Comparison of ENCODE assay signal across 7 cellular contexts in the genomic region with DNA sequence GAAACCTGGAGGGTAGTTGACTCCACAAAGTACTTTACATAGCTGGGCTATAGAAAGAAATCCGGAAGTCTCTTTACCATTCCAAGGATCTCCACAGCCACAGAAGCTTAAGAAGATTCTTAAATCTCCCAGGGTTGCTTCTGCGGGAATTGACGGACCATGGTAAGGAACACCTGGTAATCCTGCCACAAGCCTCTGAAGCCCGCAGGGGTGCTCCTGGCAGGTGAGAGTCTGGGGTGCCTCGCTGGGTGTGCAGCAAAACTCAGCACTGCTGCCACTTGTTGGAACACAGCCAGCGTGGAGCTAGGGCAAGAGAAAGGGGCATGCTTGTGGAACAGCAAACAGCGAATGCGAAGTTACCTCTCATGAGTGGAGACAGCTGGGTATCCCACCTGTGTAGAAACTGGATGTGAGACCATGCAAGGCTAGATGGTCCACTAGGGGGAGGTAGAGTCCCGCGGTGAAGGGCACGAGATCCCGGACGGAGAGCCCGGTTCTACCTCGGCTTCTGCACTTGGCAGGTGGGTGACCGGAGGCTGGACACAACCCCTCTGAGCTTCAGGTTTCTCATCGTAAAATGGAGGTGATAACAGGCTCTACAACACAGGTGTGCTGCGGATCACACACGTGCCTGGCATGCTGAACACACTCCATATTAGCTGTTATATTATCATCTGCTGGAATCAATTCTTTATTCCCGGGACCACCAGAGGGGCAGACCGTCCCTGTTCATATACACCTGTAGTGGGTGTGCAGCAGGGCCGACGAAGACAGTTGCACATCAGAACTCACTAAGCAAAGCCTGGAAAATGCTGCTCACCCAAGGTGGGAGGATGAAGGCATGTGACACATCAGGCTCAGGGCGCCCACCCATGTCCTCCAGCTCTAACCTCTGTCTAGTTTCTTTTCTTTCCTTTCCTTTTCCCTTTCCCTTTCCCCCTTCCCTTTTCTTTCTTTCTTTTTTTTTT. TPM values are rescaled to one million over a fixed set of nuclear protein-coding genes. Genes with fewer than 3 reads are reported as not detected.
DNase-seq lines count a peak whose midpoint lies in the region; ATAC-seq, FAIRE-seq and TF ChIP-seq lines count a peak whose summit lies in the region.

No MANE protein-coding gene starts in this region.

- H3K36me3 ChIP-seq in K562 (ENCODE audit: control insufficient read depth, insufficient read depth, low read length): no peaks in the 10 kb centered on the region

- TF ChIP-seq EP300 in K562 (IDR thresholded peaks at IDR 0.05; ENCODE audit: low read length): no peak

- H3K9me1 ChIP-seq in K562 (ENCODE audit: control insufficient read depth, insufficient read depth, low read length): no peaks in the 10 kb centered on the region

- TF ChIP-seq CTCF in GM13977 (IDR thresholded peaks at IDR 0.05; ENCODE audit: extremely low read depth, insufficient read depth, missing control alignments) (peak; percentile 87), K562 (IDR thresholded peaks at IDR 0.05 in 2 of 3, conservative IDR thresholded peaks at IDR 0.05 in 1 of 3; ENCODE audit: insufficient read depth in 2 of 3, low read depth in 1 of 3, low read length in 3 of 3) (peak; percentile 81 to 85 (median 83))

- no peak overlapping the region for H3K27ac ChIP-seq in K562 (ENCODE audit: extremely low read depth, low read depth, low read length)

- in situ Hi-C loops in GM13977 (cut with MboI; ENCODE audit: low pct_unique_long_range_greater_than_20kb, low sequenced_read_pairs, unreplicated experiment): loop anchor here (5.0 to 10.0 kb wide), 2 partner anchors 86 to 258 kb away; no protein-coding TSS in a partner anchor
- in situ Hi-C loops in K562 (cut with MboI): loop anchor here (5.0 to 10.0 kb wide), 2 partner anchors 91 to 258 kb away; no protein-coding TSS in a partner anchor

- no peak overlapping the region for H3K4me3 ChIP-seq in K562

- H3K27me3 ChIP-seq in K562 (ENCODE audit: control insufficient read depth in 2 of 2, insufficient read depth in 2 of 2, low read length in 2 of 2): no peaks in the 10 kb centered on the region

- TF ChIP-seq RAD21 in K562 (CRISPR knock-in tag; conservative IDR thresholded peaks at IDR 0.05 in 1 of 2, IDR thresholded peaks at IDR 0.05 in 1 of 2): peak; percentile 55 to 82

- no peaks in the 10 kb centered on the region for H3K9me3 ChIP-seq in K562 (replicated peaks; ENCODE audit: control insufficient read depth, insufficient read depth, low read depth, low read length)

- CTCF ChIA-PET in K562 (lab: Yijun Ruan, JAX; ENCODE audit: low intra/inter-chr PET ratio): interaction anchor here (3.2 kb wide), 1 partner anchor 261 kb away, joined by 15 read pairs; no protein-coding TSS in a partner anchor

- H4K20me1 ChIP-seq in K562 (replicated peaks; ENCODE audit: control insufficient read depth, insufficient read depth, low read length): no peaks in the 10 kb centered on the region

- H3K4me1 ChIP-seq in K562 (replicated peaks in 1 of 2; ENCODE audit: control insufficient read depth in 2 of 2, insufficient read depth in 2 of 2, low read length in 2 of 2): peaks cover 0 to 4% of the 10 kb centered on the region in 2 experiments; a peak in 2 of 5 replicates

- peak overlapping the region in 1 of 2 experiments; percentile 10; a peak in 1 of 4 replicates for H3K9ac ChIP-seq in K562 (ENCODE audit: insufficient read depth in 1 of 2, low read depth in 2 of 2, low read length in 2 of 2)

- H3K79me2 ChIP-seq in K562 (ENCODE audit: control insufficient read depth, insufficient read depth, low read length): no peaks in the 10 kb centered on the region

- POLR2A ChIA-PET in K562 (lab: Yijun Ruan, JAX): interaction anchor here (0.7 to 1.2 kb wide), 2 partner anchors 10 to 13 kb away, joined by 3 to 5 read pairs; no protein-coding TSS in a partner anchor

- no peak for TF ChIP-seq POLR2A in K562 (conservative IDR thresholded peaks at IDR 0.05)

- peak overlapping the region; percentile 81 for H2AFZ ChIP-seq in K562 (ENCODE audit: low read depth, low read length)

- H3K4me2 ChIP-seq in K562 (ENCODE audit: insufficient read depth, low read length): peak overlapping the region; percentile 73

- intact Hi-C loops in K562 (cut with micrococcal nuclease): loop anchor here (1.0 to 10.0 kb wide), 3 partner anchors 90 to 260 kb away; no protein-coding TSS in a partner anchor

- no TSS peak for BruUV-seq in K562 (replicated peaks; lab: Mats Ljungman, UMichigan)

- 21% methylated on average over 24 of the region's 24 CpGs for WGBS in K562 (ENCODE audit: insufficient coverage, low coverage, missing lambda C conversion rate)

- FAIRE-seq in K562 (lab: Jason Lieb, UNC): peak; percentile 92

- ATAC-seq in HG02759 (IDR thresholded peaks at IDR 0.05; ENCODE audit: unreplicated experiment) (peak; percentile 81), K562 (peak; percentile 96)

- DNase-seq in GM13977 (ENCODE audit: low spot score) (peak; percentile 82), NCI-H1694 (lab: John Stamatoyannopoulos, UW) (peak; percentile 54), UCSD-AML1 (lab: John Stamatoyannopoulos, UW; ENCODE audit: unreplicated experiment) (peak; percentile 55), K562 (ENCODE audit: extremely low read depth in 1 of 4, low spot score in 3 of 4) (peak; percentile 73 to 78 (median 74)), iPS-NIHi7 (ENCODE audit: extremely low spot score) (peak; percentile 92)
- peak; percentile 85 for DNase-seq in stimulated activated CD4-positive, alpha-beta T cell treated with anti-CD3 and anti-CD28 coated beads, Interleukin-15, amount 100 ng/mL, for 24 hours

TF ChIP-seq in K562, 482 proteins besides CTCF, POLR2A, EP300 and RAD21 (continues in another document):
- TF ChIP-seq, protein P1, sequence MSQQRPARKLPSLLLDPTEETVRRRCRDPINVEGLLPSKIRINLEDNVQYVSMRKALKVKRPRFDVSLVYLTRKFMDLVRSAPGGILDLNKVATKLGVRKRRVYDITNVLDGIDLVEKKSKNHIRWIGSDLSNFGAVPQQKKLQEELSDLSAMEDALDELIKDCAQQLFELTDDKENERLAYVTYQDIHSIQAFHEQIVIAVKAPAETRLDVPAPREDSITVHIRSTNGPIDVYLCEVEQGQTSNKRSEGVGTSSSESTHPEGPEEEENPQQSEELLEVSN (IDR thresholded peaks at IDR 0.05; ENCODE audit: borderline replicate concordance in 1 of 2, extremely low read depth in 1 of 2, insufficient read depth in 1 of 2, insufficient read length in 1 of 2, low read depth in 1 of 2, low read length in 1 of 2, poor library complexity in 1 of 2, severe bottlenecking in 1 of 2): peak in 1 of 2 experiments; percentile 28
- TF ChIP-seq ZNF324 (CRISPR knock-in tag; IDR thresholded peaks at IDR 0.05) (no peak), BHLHE40 (IDR thresholded peaks at IDR 0.05; ENCODE audit: low read length) (peak; percentile 60; the same call in 1 of the 2 replicates), STAG1 (CRISPR knock-in tag; IDR thresholded peaks at IDR 0.05; ENCODE audit: borderline replicate concordance) (peak; percentile 62), ZNF431 (CRISPR knock-in tag; IDR thresholded peaks at IDR 0.05) (0 out of 2 replicates have a peak, but pooled peaks have one; percentile 21), DDX20 (tag; IDR thresholded peaks at IDR 0.05; ENCODE audit: low read depth) (no peak), CBX1 (IDR thresholded peaks at IDR 0.05; ENCODE audit: low read depth) (no peak)
- TF ChIP-seq, protein P2, sequence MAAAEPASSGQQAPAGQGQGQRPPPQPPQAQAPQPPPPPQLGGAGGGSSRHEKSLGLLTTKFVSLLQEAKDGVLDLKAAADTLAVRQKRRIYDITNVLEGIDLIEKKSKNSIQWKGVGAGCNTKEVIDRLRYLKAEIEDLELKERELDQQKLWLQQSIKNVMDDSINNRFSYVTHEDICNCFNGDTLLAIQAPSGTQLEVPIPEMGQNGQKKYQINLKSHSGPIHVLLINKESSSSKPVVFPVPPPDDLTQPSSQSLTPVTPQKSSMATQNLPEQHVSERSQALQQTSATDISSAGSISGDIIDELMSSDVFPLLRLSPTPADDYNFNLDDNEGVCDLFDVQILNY (CRISPR knock-in tag; IDR thresholded peaks at IDR 0.05): peak; percentile 42; the same call in 1 of the 2 replicates

RNA-seq across cellular contexts. Expression of a gene that starts 24.1 kb away (rescaled TPM):
- total RNA-seq in K562 (2011; cell fraction: chromatin; rRNA removed; ENCODE audit: low replicate concordance): 55.3 and 67.8 TPM in 2 replicates
- total RNA-seq in K562 (2011; cell fraction: nucleolus; rRNA removed): 51.5 and 53.9 TPM in 2 replicates
- total RNA-seq in K562 (2011; cell fraction: nucleoplasm; rRNA removed): 80.2 and 95.0 TPM in 2 replicates
- 28.7 and 29.6 TPM in 2 replicates for total RNA-seq in K562 (2014; rRNA removed)
- total RNA-seq in K562 (2014; rRNA removed; fragmentation: Illumina TruSeq; extraction: Trizol): 31.9 and 33.3 TPM in 2 replicates
- total RNA-seq in K562 (2015; rRNA removed; fragmentation: Illumina TruSeq; extraction: Trizol): 29.0 and 32.3 TPM in 2 replicates
- 43.5 and 47.2 TPM in 2 replicates for total RNA-seq in K562 (2021)
- 65.0 and 84.1 TPM in 2 replicates for polyA plus RNA-seq in K562 (2011; rRNA removed)
- polyA plus RNA-seq in K562 (2011; cell fraction: cytosol; rRNA removed): 53.0 and 66.2 TPM in 2 replicates
- 27.2 and 29.6 TPM in 2 replicates for polyA plus RNA-seq in K562 (2011; cell fraction: nucleus; rRNA removed)
- polyA plus RNA-seq in K562 (2012): 34.3 and 47.4 TPM in 2 replicates
- polyA plus RNA-seq in K562 (2014; fragmentation: Illumina TruSeq; extraction: Trizol): 42.3 and 45.6 TPM in 2 replicates
- 10 to 100 TPM in 1 of 2 experiments, 1 to 10 TPM in 1; 6.0 to 19.0 TPM for polyA plus RNA-seq in K562 (2014; fragmentation: Nextera tagmentation; extraction: Ambion mirVana)
- polyA plus RNA-seq in K562 (2014; rRNA removed): 41.1 and 45.7 TPM in 2 replicates
- 40.3 and 46.8 TPM in 2 replicates for polyA minus RNA-seq in K562 (2011; rRNA and poly(A)+ RNA removed)
- 25.1 and 25.8 TPM in 2 replicates for polyA minus RNA-seq in K562 (2011; cell fraction: cytosol; rRNA and poly(A)+ RNA removed)
- 16.4 and 22.5 TPM in 2 replicates for polyA minus RNA-seq in K562 (2011; cell fraction: nucleus; rRNA and poly(A)+ RNA removed)
